13 cellular contexts compared by ENCODE assay signal in genomic region chr19:41877916-41878905, GRCh38. TPM values are rescaled to one million over a fixed set of nuclear protein-coding genes. Genes with fewer than 3 reads are reported as not detected.
DNase-seq lines count a peak whose midpoint lies in the region; ATAC-seq and TF ChIP-seq lines count a peak whose summit lies in the region.
"Had no signal": no experiment of that assay in that cellular context is flagged by ENCODE, and none has a peak within 500 bp of the region (broad histone marks: within the 10 kb centered on the region; RNA-seq: fewer than 3 reads in every experiment).

No MANE protein-coding gene starts in this region.

- H3K27ac ChIP-seq in neuronal stem cell (replicated peaks; ENCODE audit: low read length) (no peak overlapping the region), adrenal gland (no peak overlapping the region)
- H3K27ac ChIP-seq: KMS-11 had no signal

- no peak overlapping the region for H3K18ac ChIP-seq in neuronal stem cell (ENCODE audit: low read length)

- no peak overlapping the region for H3K14ac ChIP-seq in neuronal stem cell (ENCODE audit: low read length)

- no CpG with 5 or more reads among the region's 17 CpGs for WGBS in neuronal stem cell (ENCODE audit: extremely low coverage in 2 of 2, insufficient read length in 2 of 2, insufficient replicate concordance in 1 of 2), 2 donors
- 66 to 79% (median 74%) methylated on average over 15 to 17 of the region's 17 CpGs for WGBS in adrenal gland, 4 donors

- H3K4me1 ChIP-seq in neuronal stem cell (ENCODE audit: control insufficient read depth in 2 of 2, insufficient read depth in 1 of 2, low read depth in 1 of 2, low read length in 2 of 2): peaks cover 0 to 4% of the 10 kb centered on the region in 2 donors
- peaks cover 0 to under 1% of the 10 kb centered on the region in 2 donors for H3K4me1 ChIP-seq in adrenal gland (replicated peaks in 1 of 2)

- no peak for TF ChIP-seq POLR2A in adrenal gland (IDR thresholded peaks at IDR 0.05)

- no peaks in the 10 kb centered on the region for H3K9me3 ChIP-seq in neuronal stem cell (replicated peaks in 1 of 2; ENCODE audit: control insufficient read depth in 2 of 2, insufficient read depth in 1 of 2, low read depth in 1 of 2, low read length in 2 of 2)
- H3K9me3 ChIP-seq in adrenal gland (replicated peaks in 1 of 3): no peaks in the 10 kb centered on the region

- no peak overlapping the region for H2BK12ac ChIP-seq in neuronal stem cell (ENCODE audit: low read length)

- no peaks in the 10 kb centered on the region for H3K27me3 Mint-ChIP-seq in activated CD8-positive, alpha-beta T cell treated with anti-CD3 and anti-CD28 coated beads, Interleukin-2, amount 10 ng/mL, durations not matched to agents 7 days and 5 days (ENCODE audit: low read depth)

- H3K4me3 ChIP-seq in neuronal stem cell (ENCODE audit: low read length in 2 of 2): no peak overlapping the region
- no peak overlapping the region for H3K4me3 ChIP-seq in adrenal gland

- no peaks in the 10 kb centered on the region for H3K36me3 ChIP-seq in neuronal stem cell (replicated peaks in 1 of 2; ENCODE audit: control insufficient read depth in 2 of 2, insufficient read depth in 2 of 2, low read length in 2 of 2)
- H3K36me3 ChIP-seq in adrenal gland (replicated peaks in 1 of 2): no peaks in the 10 kb centered on the region

- H2BK15ac ChIP-seq in neuronal stem cell (ENCODE audit: low read length): peak overlapping the region; percentile 59

- H2BK120ac ChIP-seq in neuronal stem cell (ENCODE audit: low read depth, low read length): no peak overlapping the region

- no peak overlapping the region for H2AFZ ChIP-seq in neuronal stem cell (ENCODE audit: low read length)

- peaks cover 80% of the 10 kb centered on the region for H3K4me1 Mint-ChIP-seq in activated CD8-positive, alpha-beta T cell treated with anti-CD3 and anti-CD28 coated beads, Interleukin-2, amount 10 ng/mL, durations not matched to agents 7 days and 5 days (ENCODE audit: low read depth)

- H4K91ac ChIP-seq in neuronal stem cell (ENCODE audit: low read depth, low read length, poor library complexity): no peak overlapping the region

- no peak overlapping the region for H3K4ac ChIP-seq in neuronal stem cell (ENCODE audit: low read length)

- peak overlapping the region; percentile 95 for H3K27ac Mint-ChIP-seq in activated CD8-positive, alpha-beta T cell treated with anti-CD3 and anti-CD28 coated beads, Interleukin-2, amount 10 ng/mL, durations not matched to agents 7 days and 5 days

- no peak overlapping the region for H3K23ac ChIP-seq in neuronal stem cell (ENCODE audit: low read depth, low read length, poor library complexity)

- no peak overlapping the region for H4K8ac ChIP-seq in neuronal stem cell (ENCODE audit: low read depth, low read length)

- no peaks in the 10 kb centered on the region for H3K9me3 Mint-ChIP-seq in activated CD8-positive, alpha-beta T cell treated with anti-CD3 and anti-CD28 coated beads, Interleukin-2, amount 10 ng/mL, durations not matched to agents 7 days and 5 days (ENCODE audit: insufficient read depth)

- H3K9ac ChIP-seq in neuronal stem cell (ENCODE audit: low read depth, low read length, poor library complexity): no peak overlapping the region
- H3K9ac ChIP-seq: KMS-11 had no signal

- intact Hi-C loops in adrenal gland (cut with DNase I): loop anchor here (5.0 to 10.0 kb wide), 2 partner anchors 69 to 77 kb away; partner anchors contain the start of gene RABAC1 (in 1 of the 2)

- H3K79me1 ChIP-seq in neuronal stem cell (ENCODE audit: low read depth, low read length): no peaks in the 10 kb centered on the region

- TF ChIP-seq CTCF in GM10248 (IDR thresholded peaks at IDR 0.05; ENCODE audit: control extremely low read depth, extremely low read depth, low read depth, missing control alignments) (no peak), adrenal gland (IDR thresholded peaks at IDR 0.05) (no peak)

- DNase-seq in GM10248 (ENCODE audit: extremely low spot score) (peak; percentile 71), neuronal stem cell (ENCODE audit: low spot score) (no peak), adrenal gland (no peak), NCI-H2081 treated with DMSO at 0.1 percent for 48 hours (lab: John Stamatoyannopoulos, UW) (no peak)
- no peak for DNase-seq in activated CD8-positive, alpha-beta T cell treated with anti-CD3 and anti-CD28 coated beads, Interleukin-2, amount 10 ng/mL, durations not matched to agents 7 days and 5 days
- DNase-seq: cerebellar nuclear complex, NCI-H345, SHP77 treated with DMSO at 0.1 percent for 48 hours had no signal

- peak overlapping the region; percentile 83 for H2AK5ac ChIP-seq in neuronal stem cell (ENCODE audit: low read depth, low read length)

- H3K4me3 Mint-ChIP-seq in activated CD8-positive, alpha-beta T cell treated with anti-CD3 and anti-CD28 coated beads, Interleukin-2, amount 10 ng/mL, durations not matched to agents 7 days and 5 days: peak overlapping the region; percentile 67

- no peak overlapping the region for H2BK5ac ChIP-seq in neuronal stem cell (ENCODE audit: low read length)

- peak; percentile 38 for ATAC-seq in GM19023 (IDR thresholded peaks at IDR 0.05; ENCODE audit: unreplicated experiment)
- no peak for ATAC-seq in activated CD8-positive, alpha-beta T cell treated with anti-CD3 and anti-CD28 coated beads, Interleukin-2, amount 10 ng/mL, durations not matched to agents 7 days and 5 days
- no peak for ATAC-seq in GM21447 (IDR thresholded peaks at IDR 0.05; ENCODE audit: unreplicated experiment)
- ATAC-seq in GM19395 (IDR thresholded peaks at IDR 0.05; ENCODE audit: unreplicated experiment): no peak

- POLR2A ChIA-PET in GM10248 (lab: Yijun Ruan, JAX): interaction anchor here (1.0 to 1.1 kb wide), 2 partner anchors 10 to 12 kb away, joined by 4 to 6 read pairs; no protein-coding TSS in a partner anchor
- POLR2A ChIA-PET in activated CD8-positive, alpha-beta T cell treated with anti-CD3 and anti-CD28 coated beads, Interleukin-2, amount 10 ng/mL, durations not matched to agents 7 days and 5 days (lab: Charles Lee): interaction anchor here (2.4 to 9.3 kb wide), 3 partner anchors 9 to 18 kb away, joined by 12 to 241 read pairs (median 39); partner anchors contain the start of genes ARHGEF1 and RPS19

- H3K27me3 ChIP-seq in neuronal stem cell (ENCODE audit: control insufficient read depth in 3 of 3, insufficient read depth in 3 of 3, low read depth in 1 of 3, low read length in 3 of 3) (peaks cover 0 to 42% (median 15%) of the 10 kb centered on the region in 3 experiments), adrenal gland (no peaks in the 10 kb centered on the region)

- peaks cover 10% of the 10 kb centered on the region for H3K36me3 Mint-ChIP-seq in activated CD8-positive, alpha-beta T cell treated with anti-CD3 and anti-CD28 coated beads, Interleukin-2, amount 10 ng/mL, durations not matched to agents 7 days and 5 days (ENCODE audit: low read depth)

- no peak overlapping the region for H3K4me2 ChIP-seq in neuronal stem cell (ENCODE audit: insufficient read depth, low read length, poor library complexity, severe bottlenecking)

- CTCF ChIA-PET in GM10248 (lab: Yijun Ruan, JAX): interaction anchor here (1.3 to 1.9 kb wide), 2 partner anchors 9 to 68 kb away, joined by 4 to 6 read pairs; no protein-coding TSS in a partner anchor
- CTCF ChIA-PET in activated CD8-positive, alpha-beta T cell treated with anti-CD3 and anti-CD28 coated beads, Interleukin-2, amount 10 ng/mL, durations not matched to agents 7 days and 5 days (lab: Charles Lee): interaction anchor here (1.2 to 9.1 kb wide), 3 partner anchors 9 to 72 kb away, joined by 3 to 176 read pairs (median 41); partner anchors contain the start of genes ARHGEF1 and RPS19

RNA-seq across cellular contexts. Expression of gene CD79A, which starts 1.1 kb away (rescaled TPM):
- 10 to 100 TPM; 17.4 to 21.5 TPM for total RNA-seq in activated CD8-positive, alpha-beta T cell treated with anti-CD3 and anti-CD28 coated beads, Interleukin-2, amount 10 ng/mL, durations not matched to agents 7 days and 5 days
- polyA plus RNA-seq in neuronal stem cell (2013, experiment 1 of 2): 0.67 TPM
- polyA plus RNA-seq in neuronal stem cell (2013, experiment 2 of 2): 0.64 TPM
- total RNA-seq in adrenal gland: 1 to 10 TPM in 1 of 8 donors, under 1 TPM in 4, not detected in 3; 0.36 to 1.0 (median 0.50) TPM
- polyA plus RNA-seq in adrenal gland: 1 to 10 TPM in 2 of 3 donors, under 1 TPM in 1; 0.37 to 6.2 (median 1.3) TPM
- total RNA-seq: pulmonary artery endothelial cell had no signal

RNA-seq across cellular contexts. Expression of gene ARHGEF1, which starts 4.8 kb away (rescaled TPM):
- 100 to 1,000 TPM; 515 to 537 TPM for total RNA-seq in activated CD8-positive, alpha-beta T cell treated with anti-CD3 and anti-CD28 coated beads, Interleukin-2, amount 10 ng/mL, durations not matched to agents 7 days and 5 days
- polyA plus RNA-seq in neuronal stem cell (2013, experiment 1 of 2): 30.0 TPM
- polyA plus RNA-seq in neuronal stem cell (2013, experiment 2 of 2): 29.8 TPM
- total RNA-seq in adrenal gland: 10 to 100 TPM; 27.9 to 86.9 (median 54.1) TPM
- 100 to 1,000 TPM in 2 of 3 donors, 1 to 10 TPM in 1; 7.3 to 443 (median 196) TPM for polyA plus RNA-seq in adrenal gland

RNA-seq across cellular contexts. Expression of gene RPS19, which starts 18.2 kb away (rescaled TPM):
- 1,000 to 10,000 TPM; 3,024 to 3,056 TPM for total RNA-seq in activated CD8-positive, alpha-beta T cell treated with anti-CD3 and anti-CD28 coated beads, Interleukin-2, amount 10 ng/mL, durations not matched to agents 7 days and 5 days
- polyA plus RNA-seq in neuronal stem cell (2013, experiment 1 of 2): 4,580 TPM
- 4,472 TPM for polyA plus RNA-seq in neuronal stem cell (2013, experiment 2 of 2)
- total RNA-seq in adrenal gland: 1,000 to 10,000 TPM in 5 of 8 donors, 100 to 1,000 TPM in 3; 418 to 1,831 (median 1,225) TPM
- 1,000 to 10,000 TPM in 2 of 3 donors, 100 to 1,000 TPM in 1; 534 to 3,405 (median 2,394) TPM for polyA plus RNA-seq in adrenal gland

RNA-seq across cellular contexts. Expression of gene DMRTC2, which starts 33.4 kb away (rescaled TPM):
- not detected for total RNA-seq in activated CD8-positive, alpha-beta T cell treated with anti-CD3 and anti-CD28 coated beads, Interleukin-2, amount 10 ng/mL, durations not matched to agents 7 days and 5 days
- polyA plus RNA-seq in neuronal stem cell (2013, experiment 1 of 2): not detected
- polyA plus RNA-seq in neuronal stem cell (2013, experiment 2 of 2): not detected
- total RNA-seq in adrenal gland: not detected
- polyA plus RNA-seq in adrenal gland: not detected
- total RNA-seq: pulmonary artery endothelial cell had no signal

RNA-seq across cellular contexts. Expression of gene LYPD4, which starts 33.7 kb away (rescaled TPM):
- not detected for total RNA-seq in activated CD8-positive, alpha-beta T cell treated with anti-CD3 and anti-CD28 coated beads, Interleukin-2, amount 10 ng/mL, durations not matched to agents 7 days and 5 days
- not detected for polyA plus RNA-seq in neuronal stem cell (2013, experiment 1 of 2)
- polyA plus RNA-seq in neuronal stem cell (2013, experiment 2 of 2): not detected
- not detected for total RNA-seq in adrenal gland
- polyA plus RNA-seq in adrenal gland: under 1 TPM in 1 of 3 donors, not detected in 2; 0.08 TPM
- total RNA-seq: pulmonary artery endothelial cell had no signal

Comparison
In these comparisons a context has a peak if more than half of its experiments do, and no peak if none do; other contexts are left out.
1. RNA of gene CD79A, which starts 1.1 kb away (total RNA-seq): 17.4 to 21.5 TPM in activated CD8-positive, alpha-beta T cell treated with anti-CD3 and anti-CD28 coated beads, Interleukin-2, amount 10 ng/mL, durations not matched to agents 7 days and 5 days; 0.36 to 1.0 TPM in adrenal gland; every median in the first group is over 4 times any median in the second.
2. RNA of gene ARHGEF1, which starts 4.8 kb away (total RNA-seq): 515 to 537 TPM in activated CD8-positive, alpha-beta T cell treated with anti-CD3 and anti-CD28 coated beads, Interleukin-2, amount 10 ng/mL, durations not matched to agents 7 days and 5 days; 27.9 to 86.9 TPM in adrenal gland; every median in the first group is over 4 times any median in the second.